In the genomic region with DNA sequence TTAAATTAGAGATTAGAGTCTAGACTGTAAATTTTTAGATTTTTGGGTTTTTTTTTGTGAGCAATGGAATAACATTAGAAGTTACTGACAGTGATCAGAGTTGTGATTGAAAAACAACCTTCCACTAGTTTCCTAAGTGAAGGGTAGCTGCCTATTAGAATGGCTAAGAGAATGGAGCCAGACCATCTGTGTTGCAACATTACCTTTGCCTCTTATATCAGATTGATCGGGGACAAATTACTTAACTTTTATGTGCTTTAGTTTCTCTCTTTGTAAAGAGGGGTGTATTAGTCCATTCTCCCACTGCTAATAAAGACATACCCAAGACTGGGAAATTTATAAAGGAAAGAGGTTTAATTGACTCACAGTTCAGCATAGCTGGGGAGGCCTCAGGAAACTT, we compare ENCODE assay signal across 4 cellular contexts.
"Had no signal": no experiment of that assay in that cellular context is flagged by ENCODE, and none has a peak within 500 bp of the region (broad histone marks: within the 10 kb centered on the region; RNA-seq: fewer than 3 reads in every experiment).

No MANE protein-coding gene starts in this region.

- DNase-seq: H9, HCEC 1CT, KBM-7 had no signal

- ATAC-seq: GM23338 had no signal

- H3K4me3 ChIP-seq: GM23338 had no signal
